Comparison of ENCODE assay signal across 20 cellular contexts in genomic region chr13:111664696-111665095, GRCh38.
"Had no signal": no experiment of that assay in that cellular context is flagged by ENCODE, and none has a peak within 500 bp of the region (broad histone marks: within the 10 kb centered on the region; RNA-seq: fewer than 3 reads in every experiment).

No MANE protein-coding gene starts in this region.

- DNase-seq: activated CD4-positive, alpha-beta T cell treated with anti-CD3 and anti-CD28 coated beads, Interleukin-2, amount 50 U/mL, for 1 hour; activated CD4-positive, CD25-positive, alpha-beta regulatory T cell; activated CD8-positive, alpha-beta memory T cell treated with anti-CD3 and anti-CD28 coated beads, Interleukin-2, amount 50 U/mL, for 4 hours; activated CD8-positive, alpha-beta T cell treated with anti-CD3 and anti-CD28 coated beads for 36 hours; activated naive CD4-positive, alpha-beta T cell treated with Interleukin-2 at 50 U/mL for 16 hours; activated naive CD8-positive, alpha-beta T cell treated with anti-CD3 and anti-CD28 coated beads, Interleukin-2, amount 50 U/mL, for 24 hours; amniotic stem cell; MG63; MV-4-11; NCI-H1417 treated with DMSO at 0.1 percent for 48 hours; NCI-H1694; NCI-H2029; NCI-H2107; NCI-H2171 treated with DMSO at 0.1 percent for 48 hours; NCI-H345; NCI-H510A; NCI-H526 treated with DMSO at 0.1 percent for 48 hours; NCI-H82; T-cell had no signal

- ATAC-seq: activated CD8-positive, alpha-beta T cell treated with anti-CD3 and anti-CD28 coated beads for 36 hours; activated naive CD4-positive, alpha-beta T cell treated with anti-CD3 and anti-CD28 coated beads, Interleukin-2, amount 50 U/mL, for 72 hours; activated naive CD8-positive, alpha-beta T cell treated with anti-CD3 and anti-CD28 coated beads, Interleukin-2, amount 50 U/mL, for 24 hours; T-cell had no signal
